Comparison of ENCODE assay signal across 8 cellular contexts in the genomic region with DNA sequence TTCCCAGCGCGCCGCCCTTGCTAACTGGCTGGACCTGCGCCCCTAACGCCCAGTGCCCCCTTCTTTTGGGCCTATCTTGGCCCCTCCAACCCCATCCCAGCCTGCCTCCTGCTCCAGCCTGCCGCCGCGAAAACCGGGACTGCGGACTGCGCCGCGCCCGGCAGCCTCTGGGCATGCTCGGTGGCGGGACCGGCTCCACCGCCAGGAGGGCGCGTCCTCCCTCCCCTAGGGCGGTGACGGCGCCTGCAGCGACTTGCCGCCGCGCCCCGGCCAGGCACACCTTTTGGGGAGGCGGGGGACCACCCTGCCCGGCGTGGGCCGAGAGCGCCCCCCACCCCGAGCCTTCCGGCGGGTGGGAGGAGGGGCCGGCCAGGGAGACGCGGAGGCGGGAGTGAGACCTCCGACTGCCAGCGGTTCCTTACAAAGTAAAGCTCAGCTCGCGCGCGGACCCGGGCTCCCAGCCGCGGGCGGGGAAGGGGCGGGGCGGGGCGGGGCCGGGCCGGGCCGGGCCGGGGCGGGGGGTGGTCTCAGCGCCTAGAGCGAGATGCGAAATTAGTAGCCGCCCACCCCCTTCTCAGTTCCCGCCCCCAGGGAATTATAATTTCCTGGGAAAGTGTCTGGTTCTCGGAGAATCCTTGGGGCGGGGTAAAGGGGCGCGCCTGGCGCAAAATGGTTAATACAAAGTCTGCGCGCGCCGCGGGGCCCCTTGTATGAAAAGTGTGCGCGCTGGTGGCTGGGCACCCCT.
DNase-seq lines count a peak whose midpoint lies in the region; ATAC-seq and TF ChIP-seq lines count a peak whose summit lies in the region.

No MANE protein-coding gene starts in this region.

- H3K4me3 Mint-ChIP-seq in Caco-2 (ENCODE audit: unreplicated experiment) (peak overlapping the region; percentile 87), osteocyte (ENCODE audit: unreplicated experiment) (peak overlapping the region; percentile 98)
- H3K4me3 Mint-ChIP-seq in activated naive CD8-positive, alpha-beta T cell treated with anti-CD3 and anti-CD28 coated beads, Interleukin-2, amount 50 U/mL, for 24 hours: peak overlapping the region; percentile 78

- H3K9me3 ChIP-seq in Caco-2: no peaks in the 10 kb centered on the region

- H3K36me3 Mint-ChIP-seq in Caco-2 (ENCODE audit: insufficient read depth, unreplicated experiment): peaks cover 39% of the 10 kb centered on the region
- no peaks in the 10 kb centered on the region for H3K36me3 Mint-ChIP-seq in activated naive CD8-positive, alpha-beta T cell treated with anti-CD3 and anti-CD28 coated beads, Interleukin-2, amount 50 U/mL, for 24 hours (ENCODE audit: low read depth)
- H3K36me3 Mint-ChIP-seq in osteocyte (ENCODE audit: unreplicated experiment): no peaks in the 10 kb centered on the region

- no peaks in the 10 kb centered on the region for H3K36me3 ChIP-seq in Caco-2 (ENCODE audit: control insufficient read depth, insufficient read depth, low read length)

- intact Hi-C loops in Caco-2 (cut with micrococcal nuclease; ENCODE audit: unreplicated experiment): loop anchor here (1.0 to 5.0 kb wide), 3 partner anchors 36 to 147 kb away; no protein-coding TSS in a partner anchor
- intact Hi-C loops in Right ventricle myocardium inferior (cut with DNase I): loop anchor here (2.0 to 5.0 kb wide), 4 partner anchors 41 to 146 kb away; no protein-coding TSS in a partner anchor

- peaks cover 31% of the 10 kb centered on the region for H3K4me1 ChIP-seq in Caco-2

- H3K4me3 ChIP-seq in Caco-2 (ENCODE audit: low read depth, low read length): peak overlapping the region; percentile 79

- TF ChIP-seq CTCF in Caco-2 (IDR thresholded peaks at IDR 0.05; ENCODE audit: insufficient read depth in 1 of 2, low read depth in 1 of 2, low read length in 1 of 2, severe bottlenecking in 1 of 2, unreplicated experiment in 1 of 2): peak in 1 of 2 experiments; percentile 17
- TF ChIP-seq CTCF in osteocyte (IDR thresholded peaks at IDR 0.05): peak; percentile 38

- CTCF ChIA-PET in Caco-2 (lab: Charles Lee): interaction anchor here (1.0 to 3.1 kb wide), 2 partner anchors 18 to 41 kb away, joined by 4 to 18 read pairs; no protein-coding TSS in a partner anchor

- H3K27ac Mint-ChIP-seq in Caco-2 (ENCODE audit: unreplicated experiment): peak overlapping the region; percentile 84
- H3K27ac Mint-ChIP-seq in activated naive CD8-positive, alpha-beta T cell treated with anti-CD3 and anti-CD28 coated beads, Interleukin-2, amount 50 U/mL, for 24 hours: peak overlapping the region; percentile 8
- H3K27ac Mint-ChIP-seq in osteocyte (ENCODE audit: unreplicated experiment): peak overlapping the region; percentile 99

- peak; percentile 91 for DNase-seq in Caco-2
- peak; percentile 83 for DNase-seq in NCI-H510A treated with DMSO at 0.1 percent for 48 hours (lab: John Stamatoyannopoulos, UW)
- DNase-seq in activated naive CD8-positive, alpha-beta T cell treated with anti-CD3 and anti-CD28 coated beads, Interleukin-2, amount 50 U/mL, for 24 hours: peak; percentile 57
- peak; percentile 87 for DNase-seq in Right ventricle myocardium inferior (ENCODE audit: missing footprints)
- peak; percentile 90 for DNase-seq in osteocyte (ENCODE audit: extremely low spot score, unreplicated experiment)
- no peak for DNase-seq in activated gamma-delta T cell treated with Interleukin-2 at 50 U/mL for 16 hours

- ATAC-seq in GM19328 (IDR thresholded peaks at IDR 0.05; ENCODE audit: unreplicated experiment): peak; percentile 67
- peak; percentile 62 for ATAC-seq in HG03342 (IDR thresholded peaks at IDR 0.05; ENCODE audit: unreplicated experiment)
- ATAC-seq in activated naive CD8-positive, alpha-beta T cell treated with anti-CD3 and anti-CD28 coated beads, Interleukin-2, amount 50 U/mL, for 24 hours: peak; percentile 78
- peak; percentile 84 for ATAC-seq in Right ventricle myocardium inferior

- POLR2A ChIA-PET in Caco-2 (lab: Charles Lee): interaction anchor here (0.6 to 2.3 kb wide), 9 partner anchors 13 to 95 kb away, joined by 3 to 13 read pairs (median 3); no protein-coding TSS in a partner anchor

- H3K27me3 Mint-ChIP-seq in Caco-2 (ENCODE audit: insufficient read depth, unreplicated experiment) (no peaks in the 10 kb centered on the region), osteocyte (ENCODE audit: unreplicated experiment) (no peaks in the 10 kb centered on the region)
- peaks cover 57% of the 10 kb centered on the region for H3K27me3 Mint-ChIP-seq in activated naive CD8-positive, alpha-beta T cell treated with anti-CD3 and anti-CD28 coated beads, Interleukin-2, amount 50 U/mL, for 24 hours

- H3K9me3 Mint-ChIP-seq in Caco-2 (ENCODE audit: unreplicated experiment) (no peaks in the 10 kb centered on the region), osteocyte (ENCODE audit: unreplicated experiment) (no peaks in the 10 kb centered on the region)
- no peaks in the 10 kb centered on the region for H3K9me3 Mint-ChIP-seq in activated naive CD8-positive, alpha-beta T cell treated with anti-CD3 and anti-CD28 coated beads, Interleukin-2, amount 50 U/mL, for 24 hours

- no peaks in the 10 kb centered on the region for H3K27me3 ChIP-seq in Caco-2 (replicated peaks; ENCODE audit: control insufficient read depth, insufficient read depth, low read length)

- no TSS peak for BruUV-seq in Caco-2 (replicated peaks; lab: Mats Ljungman, UMichigan)

- H3K4me1 Mint-ChIP-seq in Caco-2 (ENCODE audit: low read depth, unreplicated experiment): peaks cover 28% of the 10 kb centered on the region
- peaks cover 18% of the 10 kb centered on the region for H3K4me1 Mint-ChIP-seq in activated naive CD8-positive, alpha-beta T cell treated with anti-CD3 and anti-CD28 coated beads, Interleukin-2, amount 50 U/mL, for 24 hours
- H3K4me1 Mint-ChIP-seq in osteocyte (ENCODE audit: unreplicated experiment): peaks cover 51% of the 10 kb centered on the region

Comparison
In these comparisons a context has a peak if more than half of its experiments do, and no peak if none do; other contexts are left out.
1. H3K27ac Mint-ChIP-seq: peak in every context shown above with its lines; median percentile 99 in osteocyte; 84 in Caco-2; 8 in activated naive CD8-positive, alpha-beta T cell treated with anti-CD3 and anti-CD28 coated beads, Interleukin-2, amount 50 U/mL, for 24 hours.